10 cellular contexts compared by ENCODE assay signal in the genomic region with DNA sequence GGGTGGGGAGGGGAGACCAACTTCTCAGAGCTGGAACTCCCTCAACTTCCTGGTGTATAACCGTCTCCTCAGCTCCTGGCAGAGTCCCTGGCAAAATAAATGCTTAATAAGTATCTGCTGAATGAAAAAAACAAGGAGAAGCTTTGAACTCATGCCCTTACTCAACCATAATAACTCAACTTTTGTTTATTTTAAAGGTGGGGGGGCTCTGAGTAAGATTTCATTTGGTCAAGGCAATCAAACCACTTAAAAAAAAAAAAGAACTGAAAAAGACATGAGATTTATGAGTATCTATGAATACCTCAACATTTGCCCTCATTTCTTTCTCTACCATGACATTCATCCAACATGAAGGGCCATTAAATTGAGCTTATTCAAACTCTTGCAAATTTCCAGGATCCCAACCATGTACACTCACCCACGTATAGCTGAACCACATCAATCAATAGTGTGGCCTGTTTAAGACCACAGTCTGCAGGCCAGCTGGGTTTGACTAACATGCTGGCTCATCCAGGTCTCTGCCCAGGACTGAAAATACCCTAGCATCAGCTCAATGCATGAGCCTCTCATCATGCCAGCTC.
DNase-seq lines count a peak whose midpoint lies in the region; ATAC-seq, FAIRE-seq and TF ChIP-seq lines count a peak whose summit lies in the region.
"Had no signal": no experiment of that assay in that cellular context is flagged by ENCODE, and none has a peak within 500 bp of the region (broad histone marks: within the 10 kb centered on the region; RNA-seq: fewer than 3 reads in every experiment).

No MANE protein-coding gene starts in this region.

- peaks cover 82% of the 10 kb centered on the region for H3K36me3 Mint-ChIP-seq in CD4-positive, alpha-beta T cell (ENCODE audit: low read depth)
- H3K36me3 Mint-ChIP-seq in activated naive CD8-positive, alpha-beta T cell treated with anti-CD3 and anti-CD28 coated beads, Interleukin-2, amount 10 ng/mL, durations not matched to agents 7 days and 5 days = peaks cover 21% of the 10 kb centered on the region
- H3K36me3 Mint-ChIP-seq in naive thymus-derived CD8-positive, alpha-beta T cell = peaks cover 21 to 28% (median 26%) of the 10 kb centered on the region in 3 donors

- TF ChIP-seq CTCF in CD4-positive, alpha-beta T cell (IDR thresholded peaks at IDR 0.05) = no peak

- H3K27me3 ChIP-seq in CD4-positive, alpha-beta T cell (ENCODE audit: control insufficient read depth, insufficient read depth, low read length) = no peaks in the 10 kb centered on the region

- H3K9me3 ChIP-seq in CD4-positive, alpha-beta T cell (ENCODE audit: control insufficient read depth, low read length) = no peaks in the 10 kb centered on the region

- ATAC-seq in CD4-positive, alpha-beta T cell (ENCODE audit: poor library complexity) = no peak
- ATAC-seq in activated naive CD8-positive, alpha-beta T cell treated with anti-CD3 and anti-CD28 coated beads, Interleukin-2, amount 10 ng/mL, durations not matched to agents 7 days and 5 days (ENCODE audit: low read depth) = no peak
- no peak for ATAC-seq in naive thymus-derived CD8-positive, alpha-beta T cell
- no peak for ATAC-seq in HG03095 (IDR thresholded peaks at IDR 0.05; ENCODE audit: unreplicated experiment)

- CTCF ChIA-PET in CD4-positive, alpha-beta T cell (lab: Charles Lee) = no interaction called here
- CTCF ChIA-PET in HEK293T (lab: Yijun Ruan, JAX) = interaction anchor here (0.6 to 0.9 kb wide), 3 partner anchors 27 to 366 kb away, joined by 3 to 6 read pairs (median 3); no protein-coding TSS in a partner anchor

- no peaks in the 10 kb centered on the region for H3K27me3 Mint-ChIP-seq in CD4-positive, alpha-beta T cell
- no peaks in the 10 kb centered on the region for H3K27me3 Mint-ChIP-seq in activated naive CD8-positive, alpha-beta T cell treated with anti-CD3 and anti-CD28 coated beads, Interleukin-2, amount 10 ng/mL, durations not matched to agents 7 days and 5 days
- H3K27me3 Mint-ChIP-seq in naive thymus-derived CD8-positive, alpha-beta T cell = no peaks in the 10 kb centered on the region

- H3K4me3 Mint-ChIP-seq in CD4-positive, alpha-beta T cell = peak overlapping the region; percentile 17
- H3K4me3 Mint-ChIP-seq in activated naive CD8-positive, alpha-beta T cell treated with anti-CD3 and anti-CD28 coated beads, Interleukin-2, amount 10 ng/mL, durations not matched to agents 7 days and 5 days = no peak overlapping the region
- peak overlapping the region in 7 of 10 donors; percentile 7 to 47 (median 31) for H3K4me3 Mint-ChIP-seq in naive thymus-derived CD8-positive, alpha-beta T cell
- H3K4me3 Mint-ChIP-seq: nephron had no signal

- H3K4me1 Mint-ChIP-seq in CD4-positive, alpha-beta T cell (ENCODE audit: low read depth) = peaks cover 97% of the 10 kb centered on the region
- peaks cover 80% of the 10 kb centered on the region for H3K4me1 Mint-ChIP-seq in activated naive CD8-positive, alpha-beta T cell treated with anti-CD3 and anti-CD28 coated beads, Interleukin-2, amount 10 ng/mL, durations not matched to agents 7 days and 5 days
- H3K4me1 Mint-ChIP-seq in naive thymus-derived CD8-positive, alpha-beta T cell = peaks cover 56 to 98% (median 95%) of the 10 kb centered on the region in 4 donors

- peak overlapping the region; percentile 91 for H3K27ac Mint-ChIP-seq in CD4-positive, alpha-beta T cell
- H3K27ac Mint-ChIP-seq in activated naive CD8-positive, alpha-beta T cell treated with anti-CD3 and anti-CD28 coated beads, Interleukin-2, amount 10 ng/mL, durations not matched to agents 7 days and 5 days = peak overlapping the region; percentile 6
- peak overlapping the region; percentile 10 to 99 (median 86) for H3K27ac Mint-ChIP-seq in naive thymus-derived CD8-positive, alpha-beta T cell
- H3K27ac Mint-ChIP-seq: nephron had no signal

- no peak for DNase-seq in CD4-positive, alpha-beta T cell
- DNase-seq in HEK293T (ENCODE audit: extremely low spot score) = no peak
- DNase-seq in activated naive CD8-positive, alpha-beta T cell treated with anti-CD3 and anti-CD28 coated beads, Interleukin-2, amount 10 ng/mL, durations not matched to agents 7 days and 5 days = no peak
- no peak for DNase-seq in naive thymus-derived CD8-positive, alpha-beta T cell
- no peak for DNase-seq in NCI-H345 treated with DMSO at 0.1 percent for 48 hours (lab: John Stamatoyannopoulos, UW; ENCODE audit: unreplicated experiment)
- no peak for DNase-seq in HuH-7 (ENCODE audit: low spot score)
- DNase-seq in GM19239 (ENCODE audit: insufficient read length, low spot score) = no peak
- DNase-seq: hippocampal formation had no signal

- no peak overlapping the region for H3K27ac ChIP-seq in CD4-positive, alpha-beta T cell (ENCODE audit: low read depth, low read length)

- H3K9me3 Mint-ChIP-seq in CD4-positive, alpha-beta T cell = peaks cover 4% of the 10 kb centered on the region
- H3K9me3 Mint-ChIP-seq in activated naive CD8-positive, alpha-beta T cell treated with anti-CD3 and anti-CD28 coated beads, Interleukin-2, amount 10 ng/mL, durations not matched to agents 7 days and 5 days = no peaks in the 10 kb centered on the region
- no peaks in the 10 kb centered on the region for H3K9me3 Mint-ChIP-seq in naive thymus-derived CD8-positive, alpha-beta T cell
- H3K9me3 Mint-ChIP-seq: nephron had no signal

- POLR2A ChIA-PET in CD4-positive, alpha-beta T cell (lab: Charles Lee) = interaction anchor here (0.8 to 3.6 kb wide), 9 partner anchors 9 to 55 kb away, joined by 3 to 10 read pairs (median 4); no protein-coding TSS in a partner anchor
- POLR2A ChIA-PET in HEK293T (lab: Yijun Ruan, JAX) = interaction anchor here (0.6 kb wide), 1 partner anchor 23 kb away, joined by 3 read pairs; no protein-coding TSS in a partner anchor
- POLR2A ChIA-PET in activated naive CD8-positive, alpha-beta T cell treated with anti-CD3 and anti-CD28 coated beads, Interleukin-2, amount 10 ng/mL, durations not matched to agents 7 days and 5 days (lab: Charles Lee) = interaction anchor here (0.6 to 1.9 kb wide), 4 partner anchors 9 to 66 kb away, joined by 3 to 7 read pairs (median 5); no protein-coding TSS in a partner anchor
- POLR2A ChIA-PET in naive thymus-derived CD8-positive, alpha-beta T cell (lab: Charles Lee) = interaction anchor here (0.7 to 5.3 kb wide), 6 partner anchors 9 to 66 kb away, joined by 3 to 71 read pairs (median 5); no protein-coding TSS in a partner anchor

- intact Hi-C loops in CD4-positive, alpha-beta T cell (cut with DNase I, micrococcal nuclease) = no loop called here

- no peak for FAIRE-seq in GM19239 (lab: Jason Lieb, UNC)

TF ChIP-seq in HEK293T, 16 proteins besides CTCF, POLR2A, EP300 and RAD21:
- no peak for TF ChIP-seq ELF4 (IDR thresholded peaks at IDR 0.05)
- TF ChIP-seq, protein P1, sequence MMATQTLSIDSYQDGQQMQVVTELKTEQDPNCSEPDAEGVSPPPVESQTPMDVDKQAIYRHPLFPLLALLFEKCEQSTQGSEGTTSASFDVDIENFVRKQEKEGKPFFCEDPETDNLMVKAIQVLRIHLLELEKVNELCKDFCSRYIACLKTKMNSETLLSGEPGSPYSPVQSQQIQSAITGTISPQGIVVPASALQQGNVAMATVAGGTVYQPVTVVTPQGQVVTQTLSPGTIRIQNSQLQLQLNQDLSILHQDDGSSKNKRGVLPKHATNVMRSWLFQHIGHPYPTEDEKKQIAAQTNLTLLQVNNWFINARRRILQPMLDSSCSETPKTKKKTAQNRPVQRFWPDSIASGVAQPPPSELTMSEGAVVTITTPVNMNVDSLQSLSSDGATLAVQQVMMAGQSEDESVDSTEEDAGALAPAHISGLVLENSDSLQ (IDR thresholded peaks at IDR 0.05) = peak; percentile 16; the same call in 1 of the 2 replicates
- TF ChIP-seq L3MBTL2 (conservative IDR thresholded peaks at IDR 0.05) = no peak
- TF ChIP-seq HDGF (IDR thresholded peaks at IDR 0.05; ENCODE audit: borderline replicate concordance) = no peak
- no peak for TF ChIP-seq TARDBP (IDR thresholded peaks at IDR 0.05)
- no peak for TF ChIP-seq FOXA1 (IDR thresholded peaks at IDR 0.05)

Comparison
In these comparisons a context has a peak if more than half of its experiments do, and no peak if none do; other contexts are left out.
1. H3K27ac Mint-ChIP-seq: peak in every context shown above with its lines; median percentile 91 in CD4-positive, alpha-beta T cell; 86 in naive thymus-derived CD8-positive, alpha-beta T cell; 6 in activated naive CD8-positive, alpha-beta T cell treated with anti-CD3 and anti-CD28 coated beads, Interleukin-2, amount 10 ng/mL, durations not matched to agents 7 days and 5 days.